Comparison of ENCODE assay signal across 13 cellular contexts in the genomic region with DNA sequence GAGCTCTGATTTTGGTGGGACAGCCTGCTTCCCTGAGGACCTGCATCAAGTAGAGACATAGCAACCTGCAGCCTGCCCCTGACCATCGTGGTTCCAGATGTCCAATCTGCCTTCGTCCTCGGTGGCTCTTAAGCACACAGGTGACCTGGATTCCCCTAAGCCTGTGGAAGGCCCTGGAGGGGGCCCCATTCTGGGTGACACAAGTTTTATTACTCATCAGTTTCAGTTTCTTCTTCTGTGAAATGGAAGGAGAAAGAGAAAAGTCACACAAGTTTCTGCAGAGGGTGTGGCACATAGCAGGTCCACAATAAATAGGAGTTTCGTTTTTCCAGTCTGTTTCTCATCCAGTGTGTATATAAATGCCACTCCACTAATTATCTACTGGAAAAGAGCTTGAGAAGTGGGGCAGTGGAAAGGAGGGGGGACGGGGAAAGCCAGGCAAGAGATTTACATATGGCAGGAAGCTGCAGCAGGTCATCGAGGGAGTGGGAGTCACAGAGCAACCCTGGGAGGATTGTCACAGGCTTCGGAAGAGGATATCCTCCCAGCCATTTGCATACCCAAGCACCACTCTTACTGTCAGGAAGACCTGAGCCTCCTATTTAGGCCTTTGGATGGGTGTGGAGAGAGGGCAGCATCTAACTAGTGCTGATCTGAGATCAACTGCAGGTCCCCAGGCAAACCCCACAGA. TPM values are rescaled to one million over a fixed set of nuclear protein-coding genes. Genes with fewer than 3 reads are reported as not detected.
A peak's percentile ranks its signal among the peaks of the same experiment; 100 is the strongest.
DNase-seq lines count a peak whose midpoint lies in the region; ATAC-seq, FAIRE-seq and TF ChIP-seq lines count a peak whose summit lies in the region.
"Had no signal": no experiment of that assay in that cellular context is flagged by ENCODE, and none has a peak within 500 bp of the region (broad histone marks: within the 10 kb centered on the region; RNA-seq: fewer than 3 reads in every experiment).

No MANE protein-coding gene starts in this region.

- no peaks in the 10 kb centered on the region for H3K36me3 Mint-ChIP-seq in endodermal cell (ENCODE audit: low read depth)

- intact Hi-C loops in spleen (cut with DNase I; ENCODE audit: low total_unique reads), result no loop called here
- intact Hi-C loops in Right ventricle myocardium superior (cut with DNase I), result loop anchor here (10.0 kb wide), 1 partner anchor 56 kb away; no protein-coding TSS in a partner anchor
- intact Hi-C loops in esophagus squamous epithelium (cut with DNase I), result no loop called here

- H3K27ac Mint-ChIP-seq in endodermal cell, result no peak overlapping the region

- TF ChIP-seq POLR2A in spleen (IDR thresholded peaks at IDR 0.05), result no peak
- TF ChIP-seq POLR2A in esophagus squamous epithelium (IDR thresholded peaks at IDR 0.05), result no peak

- H3K4me1 ChIP-seq in endodermal cell (ENCODE audit: control insufficient read depth, insufficient read depth, low read length) (no peaks in the 10 kb centered on the region), spleen (peaks cover 10 to 37% (median 32%) of the 10 kb centered on the region in 6 donors), esophagus squamous epithelium (peaks cover 5 to 41% (median 11%) of the 10 kb centered on the region in 3 donors)

- H3K9me3 ChIP-seq in endodermal cell (ENCODE audit: control insufficient read depth, low read length) (no peaks in the 10 kb centered on the region), spleen (no peaks in the 10 kb centered on the region), esophagus squamous epithelium (no peaks in the 10 kb centered on the region)

- H3K4me1 Mint-ChIP-seq in endodermal cell, result peaks cover 6% of the 10 kb centered on the region

- no peaks in the 10 kb centered on the region for H3K36me3 ChIP-seq in endodermal cell (ENCODE audit: control insufficient read depth, insufficient read depth, low read length)
- no peaks in the 10 kb centered on the region for H3K36me3 ChIP-seq in spleen
- no peaks in the 10 kb centered on the region for H3K36me3 ChIP-seq in esophagus squamous epithelium

- 76 to 77% methylated on average over 5 to 6 of the region's 7 CpGs for WGBS in endodermal cell (ENCODE audit: insufficient coverage in 1 of 2, insufficient read length in 1 of 2), 2 experiments
- WGBS in spleen, 5 donors, result 41 to 62% (median 53%) methylated on average over 7 of the region's 7 CpGs
- WGBS in esophagus squamous epithelium, 2 donors, result 43 to 44% methylated on average over 6 to 7 of the region's 7 CpGs

- peak; percentile 36 for ATAC-seq in HG03442 (IDR thresholded peaks at IDR 0.05; ENCODE audit: unreplicated experiment)
- ATAC-seq in Right ventricle myocardium superior (ENCODE audit: poor library complexity), result no peak

- H3K27me3 ChIP-seq in endodermal cell (ENCODE audit: control insufficient read depth, insufficient read depth, low read length, poor library complexity, severe bottlenecking) (no peaks in the 10 kb centered on the region), spleen (replicated peaks in 1 of 7) (no peaks in the 10 kb centered on the region), esophagus squamous epithelium (peaks cover 0 to 7% (median 0%) of the 10 kb centered on the region in 4 donors)

- TF ChIP-seq CTCF in GM12864 (IDR thresholded peaks at IDR 0.05; ENCODE audit: low read depth, low read length, missing control alignments), result no peak
- TF ChIP-seq CTCF in endodermal cell (conservative IDR thresholded peaks at IDR 0.05), result no peak
- TF ChIP-seq CTCF in spleen (IDR thresholded peaks at IDR 0.05 in 8 of 11, conservative IDR thresholded peaks at IDR 0.05 in 3 of 11), result no peak
- no peak for TF ChIP-seq CTCF in esophagus squamous epithelium (IDR thresholded peaks at IDR 0.05)

- peaks cover 3% of the 10 kb centered on the region for H3K27me3 Mint-ChIP-seq in endodermal cell (ENCODE audit: insufficient read depth)

- H3K27ac ChIP-seq in endodermal cell (ENCODE audit: low read depth, low read length) (no peak overlapping the region), spleen (peak overlapping the region in 1 of 8 donors; percentile 45), esophagus squamous epithelium (no peak overlapping the region)
- H3K27ac ChIP-seq: VCaP had no signal

- H3K9ac ChIP-seq in endodermal cell (ENCODE audit: extremely low read depth, low read length, poor library complexity, severe bottlenecking), result no peak overlapping the region

- DNase-seq in GM12864 (ENCODE audit: low read depth) (peak; percentile 59), GM19239 (ENCODE audit: insufficient read length, low spot score) (peak; percentile 46), endodermal cell (peak; percentile 65), spleen (no peak), Right ventricle myocardium superior (no peak), NCI-H1048 (lab: John Stamatoyannopoulos, UW) (no peak), esophagus squamous epithelium (lab: John Stamatoyannopoulos, UW) (no peak)
- DNase-seq: DND-41, NCI-H2171 treated with DMSO at 0.1 percent for 48 hours had no signal

- peaks cover 7% of the 10 kb centered on the region for H3K9me3 Mint-ChIP-seq in endodermal cell

- H3K4me3 ChIP-seq in GM12864 (ENCODE audit: low read depth, low read length) (no peak overlapping the region), endodermal cell (ENCODE audit: low read length) (no peak overlapping the region), spleen (no peak overlapping the region), esophagus squamous epithelium (no peak overlapping the region)

- no peak overlapping the region for H3K4me3 Mint-ChIP-seq in endodermal cell

- peak; percentile 97 for FAIRE-seq in GM19239 (lab: Jason Lieb, UNC)
- FAIRE-seq: colon, islet of Langerhans had no signal

RNA-seq across cellular contexts. Expression of gene NOS2, which starts 10.0 kb away (rescaled TPM):
- total RNA-seq in endodermal cell (under 1 TPM; 0.26 to 0.62 TPM), spleen (under 1 TPM in 6 of 7 donors, not detected in 1; 0.12 to 0.69 (median 0.32) TPM), Right ventricle myocardium superior (0.19 TPM), esophagus squamous epithelium (1 to 10 TPM in 2 of 4 donors, under 1 TPM in 2; 0.11 to 2.7 (median 0.86) TPM)
- polyA plus RNA-seq in endodermal cell (2013, experiment 1 of 2), result 9.1 TPM
- polyA plus RNA-seq in endodermal cell (2013, experiment 2 of 2), result 6.7 TPM
- polyA plus RNA-seq in spleen, result under 1 TPM; 0.02 to 0.10 (median 0.07) TPM

Comparison
In these comparisons a context has a peak if more than half of its experiments do, and no peak if none do; other contexts are left out.
1. DNase-seq: peak in GM12864 (single experiment), GM19239 (single experiment) and endodermal cell (single experiment); none in spleen (single experiment), Right ventricle myocardium superior (single experiment), NCI-H1048 (single experiment) and esophagus squamous epithelium (single experiment).